Comparison of ENCODE assay signal across 12 cellular contexts in genomic region chr3:169591983-169592644, GRCh38.
A peak's percentile ranks its signal among the peaks of the same experiment; 100 is the strongest.
DNase-seq lines count a peak whose midpoint lies in the region; ATAC-seq and TF ChIP-seq lines count a peak whose summit lies in the region.
"Had no signal": no experiment of that assay in that cellular context is flagged by ENCODE, and none has a peak within 500 bp of the region (broad histone marks: within the 10 kb centered on the region; RNA-seq: fewer than 3 reads in every experiment).

No MANE protein-coding gene starts in this region.

- H3K27ac ChIP-seq in trophoblast cell (ENCODE audit: low read depth, low read length) (no peak overlapping the region), upper lobe of right lung (no peak overlapping the region), adrenal gland (no peak overlapping the region)
- H3K27ac ChIP-seq: body of pancreas, VCaP had no signal

- peak overlapping the region; percentile 25 for H2AFZ ChIP-seq in trophoblast cell (ENCODE audit: insufficient read depth, low read length, poor library complexity)

- DNase-seq in chondrocyte (ENCODE audit: low spot score) (no peak), trophoblast cell (no peak), DMS153 (lab: John Stamatoyannopoulos, UW) (no peak), upper lobe of right lung (no peak), adrenal gland (no peak)
- DNase-seq: body of pancreas, NCI-H226, SHP77 treated with DMSO at 0.1 percent for 48 hours had no signal

- no peak overlapping the region for H3K4ac ChIP-seq in trophoblast cell (ENCODE audit: low read depth, low read length)

- peak overlapping the region; percentile 8 for H3K4me2 ChIP-seq in trophoblast cell (ENCODE audit: low read length)

- H3K4me1 Mint-ChIP-seq in chondrocyte (ENCODE audit: low read depth), result peaks cover 16% of the 10 kb centered on the region
- no peaks in the 10 kb centered on the region for H3K4me1 Mint-ChIP-seq in activated T-helper 17 cell treated with anti-CD3 and anti-CD28 coated beads, Interleukin-2, amount 50 U/mL, for 72 hours

- H3K27me3 Mint-ChIP-seq in chondrocyte (ENCODE audit: low read depth), result no peaks in the 10 kb centered on the region
- H3K27me3 Mint-ChIP-seq in activated T-helper 17 cell treated with anti-CD3 and anti-CD28 coated beads, Interleukin-2, amount 50 U/mL, for 72 hours, result peaks cover 6% of the 10 kb centered on the region

- WGBS in trophoblast cell (ENCODE audit: extremely low coverage, insufficient coverage, insufficient read length), result no CpG with 5 or more reads among the region's 6 CpGs
- 72 to 82% (median 79%) methylated on average over 6 of the region's 6 CpGs for WGBS in adrenal gland, 4 donors

- H3K9ac ChIP-seq in trophoblast cell (ENCODE audit: low read length), result no peak overlapping the region

- peaks cover 3% of the 10 kb centered on the region for H3K79me1 ChIP-seq in trophoblast cell (ENCODE audit: low read length)

- H3K4me3 Mint-ChIP-seq in chondrocyte (ENCODE audit: unreplicated experiment), result peak overlapping the region; percentile 1
- H3K4me3 Mint-ChIP-seq in activated T-helper 17 cell treated with anti-CD3 and anti-CD28 coated beads, Interleukin-2, amount 50 U/mL, for 72 hours, result no peak overlapping the region

- H3K14ac ChIP-seq in trophoblast cell (ENCODE audit: low read length), result peak overlapping the region; percentile 79

- peak overlapping the region; percentile 62 for H3K27ac Mint-ChIP-seq in chondrocyte (ENCODE audit: unreplicated experiment)
- no peak overlapping the region for H3K27ac Mint-ChIP-seq in activated T-helper 17 cell treated with anti-CD3 and anti-CD28 coated beads, Interleukin-2, amount 50 U/mL, for 72 hours

- intact Hi-C loops in upper lobe of right lung (cut with DNase I), result no loop called here
- intact Hi-C loops in adrenal gland (cut with DNase I), result no loop called here

- H3K18ac ChIP-seq in trophoblast cell (ENCODE audit: low read length), result peak overlapping the region; percentile 86

- H2BK120ac ChIP-seq in trophoblast cell (ENCODE audit: insufficient read depth, low read length, poor library complexity), result peak overlapping the region; percentile 72

- no peak overlapping the region for H3K23ac ChIP-seq in trophoblast cell (ENCODE audit: low read length)

- no peak for TF ChIP-seq POLR2A in adrenal gland (IDR thresholded peaks at IDR 0.05)

- H4K8ac ChIP-seq in trophoblast cell (ENCODE audit: low read depth, low read length), result peak overlapping the region; percentile 35

- H3K4me3 ChIP-seq in trophoblast cell (ENCODE audit: low read depth, low read length) (no peak overlapping the region), upper lobe of right lung (no peak overlapping the region), adrenal gland (no peak overlapping the region)
- H3K4me3 ChIP-seq: body of pancreas had no signal

- peak overlapping the region; percentile 77 for H4K91ac ChIP-seq in trophoblast cell (ENCODE audit: low read depth, low read length)

- H3K36me3 Mint-ChIP-seq in chondrocyte (ENCODE audit: low read depth), result no peaks in the 10 kb centered on the region
- H3K36me3 Mint-ChIP-seq in activated T-helper 17 cell treated with anti-CD3 and anti-CD28 coated beads, Interleukin-2, amount 50 U/mL, for 72 hours (ENCODE audit: low read depth), result no peaks in the 10 kb centered on the region

- peak; percentile 79 for ATAC-seq in GM19395 (IDR thresholded peaks at IDR 0.05; ENCODE audit: unreplicated experiment)
- peak; percentile 81 for ATAC-seq in HG03025 (IDR thresholded peaks at IDR 0.05; ENCODE audit: low FRiP score, unreplicated experiment)
- ATAC-seq in activated T-helper 17 cell treated with anti-CD3 and anti-CD28 coated beads, Interleukin-2, amount 50 U/mL, for 72 hours (replicated peaks), result no peak
- ATAC-seq in upper lobe of right lung, result no peak
- ATAC-seq: body of pancreas had no signal

- no peaks in the 10 kb centered on the region for H3K9me3 Mint-ChIP-seq in chondrocyte (ENCODE audit: low read depth)
- no peaks in the 10 kb centered on the region for H3K9me3 Mint-ChIP-seq in activated T-helper 17 cell treated with anti-CD3 and anti-CD28 coated beads, Interleukin-2, amount 50 U/mL, for 72 hours

- peak overlapping the region; percentile 62 for H4K12ac ChIP-seq in trophoblast cell (ENCODE audit: low read depth, low read length)

- no peak overlapping the region for H2AK5ac ChIP-seq in trophoblast cell (ENCODE audit: low read length)

- H2BK5ac ChIP-seq in trophoblast cell (ENCODE audit: low read depth, low read length, poor library complexity), result peak overlapping the region; percentile 76

- H3K36me3 ChIP-seq in trophoblast cell (ENCODE audit: control insufficient read depth in 1 of 2, insufficient read depth in 2 of 2, low read length in 2 of 2) (no peaks in the 10 kb centered on the region), upper lobe of right lung (no peaks in the 10 kb centered on the region), adrenal gland (replicated peaks in 1 of 2) (no peaks in the 10 kb centered on the region)

- peaks cover 5 to 6% of the 10 kb centered on the region in 2 experiments for H3K4me1 ChIP-seq in trophoblast cell (ENCODE audit: control insufficient read depth in 1 of 2, insufficient read depth in 2 of 2, low read length in 2 of 2)
- peaks cover 5% of the 10 kb centered on the region for H3K4me1 ChIP-seq in upper lobe of right lung
- no peaks in the 10 kb centered on the region for H3K4me1 ChIP-seq in adrenal gland (replicated peaks in 1 of 2)

- no peaks in the 10 kb centered on the region for H3K27me3 ChIP-seq in trophoblast cell (ENCODE audit: insufficient read depth, low read length)
- H3K27me3 ChIP-seq in upper lobe of right lung, result no peaks in the 10 kb centered on the region
- H3K27me3 ChIP-seq in adrenal gland, result no peaks in the 10 kb centered on the region
- H3K27me3 ChIP-seq: body of pancreas had no signal

- H2BK12ac ChIP-seq in trophoblast cell (ENCODE audit: low read length), result peak overlapping the region; percentile 94

- no peaks in the 10 kb centered on the region for H3K79me2 ChIP-seq in trophoblast cell (ENCODE audit: control insufficient read depth, insufficient read depth, low read length, poor library complexity)

- TF ChIP-seq CTCF in chondrocyte (IDR thresholded peaks at IDR 0.05) (no peak), upper lobe of right lung (IDR thresholded peaks at IDR 0.05) (no peak), adrenal gland (IDR thresholded peaks at IDR 0.05) (no peak)

- no peaks in the 10 kb centered on the region for H3K9me3 ChIP-seq in trophoblast cell (ENCODE audit: insufficient read depth, low read depth, low read length)
- H3K9me3 ChIP-seq in upper lobe of right lung, result no peaks in the 10 kb centered on the region
- H3K9me3 ChIP-seq in adrenal gland (replicated peaks in 1 of 3), result no peaks in the 10 kb centered on the region
- H3K9me3 ChIP-seq: body of pancreas had no signal

Comparison
In these comparisons a context has a peak if more than half of its experiments do, and no peak if none do; other contexts are left out.
1. ATAC-seq: peak in GM19395 (single experiment) and HG03025 (single experiment); none in activated T-helper 17 cell treated with anti-CD3 and anti-CD28 coated beads, Interleukin-2, amount 50 U/mL, for 72 hours (single experiment) and upper lobe of right lung (single experiment).